ENCODE assay signal across 1 cellular context in the genomic region with DNA sequence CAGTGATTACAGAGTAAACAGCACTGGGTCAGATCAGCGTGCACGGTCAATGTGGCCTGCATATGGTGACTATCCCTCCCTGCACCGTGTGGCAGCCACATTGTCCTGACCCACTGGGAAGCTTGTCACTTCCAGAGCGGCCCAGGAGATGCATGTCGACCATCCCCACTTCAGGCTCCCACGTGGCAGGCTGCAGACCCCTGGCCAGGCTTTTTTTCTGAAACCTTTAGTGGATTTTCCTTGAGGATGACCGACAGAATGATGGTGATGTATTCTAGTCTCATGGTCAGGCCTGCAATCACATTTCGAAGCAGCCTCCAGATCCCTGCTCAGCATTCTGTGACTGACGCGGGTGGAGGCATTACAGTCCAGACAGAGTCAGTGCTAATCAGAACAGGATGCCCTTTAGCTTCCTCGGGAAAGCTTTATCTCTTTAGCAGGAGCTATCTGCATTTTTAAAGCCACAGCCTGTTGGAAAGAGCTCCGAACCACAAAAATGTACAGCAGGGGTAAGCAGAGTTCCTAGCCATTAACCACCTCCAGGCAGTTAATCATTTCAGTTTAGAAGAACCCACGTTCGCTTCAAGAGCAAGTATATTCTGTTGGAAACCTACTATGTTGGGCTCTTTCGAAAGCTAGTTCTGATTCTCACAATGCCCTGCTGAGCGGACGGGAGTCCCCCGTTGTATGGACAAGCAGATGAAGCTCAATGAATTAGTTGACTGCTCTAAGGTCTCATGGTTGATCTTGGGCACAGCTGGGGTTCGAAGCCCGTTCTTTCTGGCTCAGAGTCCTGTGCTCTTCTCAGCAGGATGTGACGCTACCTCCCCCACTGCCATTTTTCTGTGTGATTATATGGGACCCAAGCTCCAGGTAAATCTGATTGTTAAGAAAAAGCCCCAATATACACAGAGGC.
TF ChIP-seq lines count a peak whose summit lies in the region.

No MANE protein-coding gene starts in this region.

TF ChIP-seq in K562, 482 proteins besides CTCF, POLR2A, EP300 and RAD21 (continued from another document and continues in another):
- TF ChIP-seq, protein P1, sequence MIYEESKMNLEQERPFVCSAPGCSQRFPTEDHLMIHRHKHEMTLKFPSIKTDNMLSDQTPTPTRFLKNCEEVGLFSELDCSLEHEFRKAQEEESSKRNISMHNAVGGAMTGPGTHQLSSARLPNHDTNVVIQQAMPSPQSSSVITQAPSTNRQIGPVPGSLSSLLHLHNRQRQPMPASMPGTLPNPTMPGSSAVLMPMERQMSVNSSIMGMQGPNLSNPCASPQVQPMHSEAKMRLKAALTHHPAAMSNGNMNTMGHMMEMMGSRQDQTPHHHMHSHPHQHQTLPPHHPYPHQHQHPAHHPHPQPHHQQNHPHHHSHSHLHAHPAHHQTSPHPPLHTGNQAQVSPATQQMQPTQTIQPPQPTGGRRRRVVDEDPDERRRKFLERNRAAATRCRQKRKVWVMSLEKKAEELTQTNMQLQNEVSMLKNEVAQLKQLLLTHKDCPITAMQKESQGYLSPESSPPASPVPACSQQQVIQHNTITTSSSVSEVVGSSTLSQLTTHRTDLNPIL (CRISPR knock-in tag; IDR thresholded peaks at IDR 0.05): no peak
- TF ChIP-seq CBFA2T2 (conservative IDR thresholded peaks at IDR 0.05) (peak; percentile 70), EZH2 (IDR thresholded peaks at IDR 0.05; ENCODE audit: borderline replicate concordance, low read depth, low read length) (no peak), ZNF696 (CRISPR knock-in tag; conservative IDR thresholded peaks at IDR 0.05) (no peak), ZNF354B (CRISPR knock-in tag; IDR thresholded peaks at IDR 0.05) (no peak), HDAC8 (tag; IDR thresholded peaks at IDR 0.05) (no peak), CEBPB (tag; IDR thresholded peaks at IDR 0.05) (no peak), PHB (CRISPR knock-in tag; IDR thresholded peaks at IDR 0.05) (no peak), LEF1 (IDR thresholded peaks at IDR 0.05) (peak; percentile 40; the same call in 1 of the 2 replicates), ZSCAN29 (IDR thresholded peaks at IDR 0.05) (no peak), EGR1 (conservative IDR thresholded peaks at IDR 0.05) (no peak), FOXA1 (IDR thresholded peaks at IDR 0.05; ENCODE audit: borderline replicate concordance) (no peak), MAFF (IDR thresholded peaks at IDR 0.05; ENCODE audit: low read length) (peak; percentile 8; the same call in 1 of the 2 replicates), ATF7 (IDR thresholded peaks at IDR 0.05) (0 out of 2 replicates have a peak, but pooled peaks have one; percentile 55), ZNF583 (CRISPR knock-in tag; IDR thresholded peaks at IDR 0.05) (no peak), ZNF124 (CRISPR knock-in tag; IDR thresholded peaks at IDR 0.05) (no peak), MCM3 (IDR thresholded peaks at IDR 0.05) (no peak), PTTG1 (tag; IDR thresholded peaks at IDR 0.05; ENCODE audit: low read depth) (no peak), HMGN3 (IDR thresholded peaks at IDR 0.05; ENCODE audit: borderline replicate concordance, extremely low read depth, insufficient read length, low read depth, low read length) (no peak), RBM15 (IDR thresholded peaks at IDR 0.05; ENCODE audit: insufficient read depth, low read length) (no peak), SMAD4 (CRISPR knock-in tag; conservative IDR thresholded peaks at IDR 0.05) (peak; percentile 87; the same call in 1 of the 2 replicates), SREBF1 (IDR thresholded peaks at IDR 0.05; ENCODE audit: borderline replicate concordance, low read depth, low read length) (no peak), POU5F1 (IDR thresholded peaks at IDR 0.05; ENCODE audit: borderline replicate concordance, low read depth, low read length, partially characterized antibody) (no peak), DNMT1 (IDR thresholded peaks at IDR 0.05) (no peak), ZNF785 (CRISPR knock-in tag; IDR thresholded peaks at IDR 0.05) (no peak)
- TF ChIP-seq, protein P2, sequence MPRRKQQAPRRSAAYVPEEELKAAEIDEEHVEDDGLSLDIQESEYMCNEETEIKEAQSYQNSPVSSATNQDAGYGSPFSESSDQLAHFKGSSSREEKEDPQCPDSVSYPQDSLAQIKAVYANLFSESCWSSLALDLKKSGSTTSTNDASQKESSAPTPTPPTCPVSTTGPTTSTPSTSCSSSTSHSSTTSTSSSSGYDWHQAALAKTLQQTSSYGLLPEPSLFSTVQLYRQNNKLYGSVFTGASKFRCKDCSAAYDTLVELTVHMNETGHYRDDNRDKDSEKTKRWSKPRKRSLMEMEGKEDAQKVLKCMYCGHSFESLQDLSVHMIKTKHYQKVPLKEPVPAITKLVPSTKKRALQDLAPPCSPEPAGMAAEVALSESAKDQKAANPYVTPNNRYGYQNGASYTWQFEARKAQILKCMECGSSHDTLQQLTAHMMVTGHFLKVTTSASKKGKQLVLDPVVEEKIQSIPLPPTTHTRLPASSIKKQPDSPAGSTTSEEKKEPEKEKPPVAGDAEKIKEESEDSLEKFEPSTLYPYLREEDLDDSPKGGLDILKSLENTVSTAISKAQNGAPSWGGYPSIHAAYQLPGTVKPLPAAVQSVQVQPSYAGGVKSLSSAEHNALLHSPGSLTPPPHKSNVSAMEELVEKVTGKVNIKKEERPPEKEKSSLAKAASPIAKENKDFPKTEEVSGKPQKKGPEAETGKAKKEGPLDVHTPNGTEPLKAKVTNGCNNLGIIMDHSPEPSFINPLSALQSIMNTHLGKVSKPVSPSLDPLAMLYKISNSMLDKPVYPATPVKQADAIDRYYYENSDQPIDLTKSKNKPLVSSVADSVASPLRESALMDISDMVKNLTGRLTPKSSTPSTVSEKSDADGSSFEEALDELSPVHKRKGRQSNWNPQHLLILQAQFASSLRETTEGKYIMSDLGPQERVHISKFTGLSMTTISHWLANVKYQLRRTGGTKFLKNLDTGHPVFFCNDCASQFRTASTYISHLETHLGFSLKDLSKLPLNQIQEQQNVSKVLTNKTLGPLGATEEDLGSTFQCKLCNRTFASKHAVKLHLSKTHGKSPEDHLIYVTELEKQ (CRISPR knock-in tag; IDR thresholded peaks at IDR 0.05): no peak
- TF ChIP-seq, protein P3, sequence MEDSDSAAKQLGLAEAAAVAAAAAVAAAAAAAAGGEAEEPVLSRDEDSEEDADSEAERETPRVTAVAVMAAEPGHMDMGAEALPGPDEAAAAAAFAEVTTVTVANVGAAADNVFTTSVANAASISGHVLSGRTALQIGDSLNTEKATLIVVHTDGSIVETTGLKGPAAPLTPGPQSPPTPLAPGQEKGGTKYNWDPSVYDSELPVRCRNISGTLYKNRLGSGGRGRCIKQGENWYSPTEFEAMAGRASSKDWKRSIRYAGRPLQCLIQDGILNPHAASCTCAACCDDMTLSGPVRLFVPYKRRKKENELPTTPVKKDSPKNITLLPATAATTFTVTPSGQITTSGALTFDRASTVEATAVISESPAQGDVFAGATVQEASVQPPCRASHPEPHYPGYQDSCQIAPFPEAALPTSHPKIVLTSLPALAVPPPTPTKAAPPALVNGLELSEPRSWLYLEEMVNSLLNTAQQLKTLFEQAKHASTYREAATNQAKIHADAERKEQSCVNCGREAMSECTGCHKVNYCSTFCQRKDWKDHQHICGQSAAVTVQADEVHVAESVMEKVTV (CRISPR knock-in tag; IDR thresholded peaks at IDR 0.05): no peak
- TF ChIP-seq, protein P4, sequence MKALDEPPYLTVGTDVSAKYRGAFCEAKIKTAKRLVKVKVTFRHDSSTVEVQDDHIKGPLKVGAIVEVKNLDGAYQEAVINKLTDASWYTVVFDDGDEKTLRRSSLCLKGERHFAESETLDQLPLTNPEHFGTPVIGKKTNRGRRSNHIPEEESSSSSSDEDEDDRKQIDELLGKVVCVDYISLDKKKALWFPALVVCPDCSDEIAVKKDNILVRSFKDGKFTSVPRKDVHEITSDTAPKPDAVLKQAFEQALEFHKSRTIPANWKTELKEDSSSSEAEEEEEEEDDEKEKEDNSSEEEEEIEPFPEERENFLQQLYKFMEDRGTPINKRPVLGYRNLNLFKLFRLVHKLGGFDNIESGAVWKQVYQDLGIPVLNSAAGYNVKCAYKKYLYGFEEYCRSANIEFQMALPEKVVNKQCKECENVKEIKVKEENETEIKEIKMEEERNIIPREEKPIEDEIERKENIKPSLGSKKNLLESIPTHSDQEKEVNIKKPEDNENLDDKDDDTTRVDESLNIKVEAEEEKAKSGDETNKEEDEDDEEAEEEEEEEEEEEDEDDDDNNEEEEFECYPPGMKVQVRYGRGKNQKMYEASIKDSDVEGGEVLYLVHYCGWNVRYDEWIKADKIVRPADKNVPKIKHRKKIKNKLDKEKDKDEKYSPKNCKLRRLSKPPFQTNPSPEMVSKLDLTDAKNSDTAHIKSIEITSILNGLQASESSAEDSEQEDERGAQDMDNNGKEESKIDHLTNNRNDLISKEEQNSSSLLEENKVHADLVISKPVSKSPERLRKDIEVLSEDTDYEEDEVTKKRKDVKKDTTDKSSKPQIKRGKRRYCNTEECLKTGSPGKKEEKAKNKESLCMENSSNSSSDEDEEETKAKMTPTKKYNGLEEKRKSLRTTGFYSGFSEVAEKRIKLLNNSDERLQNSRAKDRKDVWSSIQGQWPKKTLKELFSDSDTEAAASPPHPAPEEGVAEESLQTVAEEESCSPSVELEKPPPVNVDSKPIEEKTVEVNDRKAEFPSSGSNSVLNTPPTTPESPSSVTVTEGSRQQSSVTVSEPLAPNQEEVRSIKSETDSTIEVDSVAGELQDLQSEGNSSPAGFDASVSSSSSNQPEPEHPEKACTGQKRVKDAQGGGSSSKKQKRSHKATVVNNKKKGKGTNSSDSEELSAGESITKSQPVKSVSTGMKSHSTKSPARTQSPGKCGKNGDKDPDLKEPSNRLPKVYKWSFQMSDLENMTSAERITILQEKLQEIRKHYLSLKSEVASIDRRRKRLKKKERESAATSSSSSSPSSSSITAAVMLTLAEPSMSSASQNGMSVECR (CRISPR knock-in tag; IDR thresholded peaks at IDR 0.05): no peak
- TF ChIP-seq, protein P5, sequence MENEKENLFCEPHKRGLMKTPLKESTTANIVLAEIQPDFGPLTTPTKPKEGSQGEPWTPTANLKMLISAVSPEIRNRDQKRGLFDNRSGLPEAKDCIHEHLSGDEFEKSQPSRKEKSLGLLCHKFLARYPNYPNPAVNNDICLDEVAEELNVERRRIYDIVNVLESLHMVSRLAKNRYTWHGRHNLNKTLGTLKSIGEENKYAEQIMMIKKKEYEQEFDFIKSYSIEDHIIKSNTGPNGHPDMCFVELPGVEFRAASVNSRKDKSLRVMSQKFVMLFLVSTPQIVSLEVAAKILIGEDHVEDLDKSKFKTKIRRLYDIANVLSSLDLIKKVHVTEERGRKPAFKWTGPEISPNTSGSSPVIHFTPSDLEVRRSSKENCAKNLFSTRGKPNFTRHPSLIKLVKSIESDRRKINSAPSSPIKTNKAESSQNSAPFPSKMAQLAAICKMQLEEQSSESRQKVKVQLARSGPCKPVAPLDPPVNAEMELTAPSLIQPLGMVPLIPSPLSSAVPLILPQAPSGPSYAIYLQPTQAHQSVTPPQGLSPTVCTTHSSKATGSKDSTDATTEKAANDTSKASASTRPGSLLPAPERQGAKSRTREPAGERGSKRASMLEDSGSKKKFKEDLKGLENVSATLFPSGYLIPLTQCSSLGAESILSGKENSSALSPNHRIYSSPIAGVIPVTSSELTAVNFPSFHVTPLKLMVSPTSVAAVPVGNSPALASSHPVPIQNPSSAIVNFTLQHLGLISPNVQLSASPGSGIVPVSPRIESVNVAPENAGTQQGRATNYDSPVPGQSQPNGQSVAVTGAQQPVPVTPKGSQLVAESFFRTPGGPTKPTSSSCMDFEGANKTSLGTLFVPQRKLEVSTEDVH (IDR thresholded peaks at IDR 0.05; ENCODE audit: low read depth, partially characterized antibody): no peak
- TF ChIP-seq, protein P6, sequence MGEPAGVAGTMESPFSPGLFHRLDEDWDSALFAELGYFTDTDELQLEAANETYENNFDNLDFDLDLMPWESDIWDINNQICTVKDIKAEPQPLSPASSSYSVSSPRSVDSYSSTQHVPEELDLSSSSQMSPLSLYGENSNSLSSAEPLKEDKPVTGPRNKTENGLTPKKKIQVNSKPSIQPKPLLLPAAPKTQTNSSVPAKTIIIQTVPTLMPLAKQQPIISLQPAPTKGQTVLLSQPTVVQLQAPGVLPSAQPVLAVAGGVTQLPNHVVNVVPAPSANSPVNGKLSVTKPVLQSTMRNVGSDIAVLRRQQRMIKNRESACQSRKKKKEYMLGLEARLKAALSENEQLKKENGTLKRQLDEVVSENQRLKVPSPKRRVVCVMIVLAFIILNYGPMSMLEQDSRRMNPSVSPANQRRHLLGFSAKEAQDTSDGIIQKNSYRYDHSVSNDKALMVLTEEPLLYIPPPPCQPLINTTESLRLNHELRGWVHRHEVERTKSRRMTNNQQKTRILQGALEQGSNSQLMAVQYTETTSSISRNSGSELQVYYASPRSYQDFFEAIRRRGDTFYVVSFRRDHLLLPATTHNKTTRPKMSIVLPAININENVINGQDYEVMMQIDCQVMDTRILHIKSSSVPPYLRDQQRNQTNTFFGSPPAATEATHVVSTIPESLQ (CRISPR knock-in tag; IDR thresholded peaks at IDR 0.05): no peak
- TF ChIP-seq, protein P7, sequence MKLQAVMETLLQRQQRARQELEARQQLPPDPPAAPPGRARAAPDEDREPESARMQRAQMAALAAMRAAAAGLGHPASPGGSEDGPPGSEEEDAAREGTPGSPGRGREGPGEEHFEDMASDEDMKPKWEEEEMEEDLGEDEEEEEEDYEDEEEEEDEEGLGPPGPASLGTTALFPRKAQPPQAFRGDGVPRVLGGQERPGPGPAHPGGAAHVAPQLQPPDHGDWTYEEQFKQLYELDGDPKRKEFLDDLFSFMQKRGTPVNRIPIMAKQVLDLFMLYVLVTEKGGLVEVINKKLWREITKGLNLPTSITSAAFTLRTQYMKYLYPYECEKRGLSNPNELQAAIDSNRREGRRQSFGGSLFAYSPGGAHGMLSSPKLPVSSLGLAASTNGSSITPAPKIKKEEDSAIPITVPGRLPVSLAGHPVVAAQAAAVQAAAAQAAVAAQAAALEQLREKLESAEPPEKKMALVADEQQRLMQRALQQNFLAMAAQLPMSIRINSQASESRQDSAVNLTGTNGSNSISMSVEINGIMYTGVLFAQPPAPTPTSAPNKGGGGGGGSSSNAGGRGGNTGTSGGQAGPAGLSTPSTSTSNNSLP (IDR thresholded peaks at IDR 0.05; ENCODE audit: borderline replicate concordance, low read depth, low read length): 0 out of 2 replicates have a peak, but pooled peaks have one; percentile 8
- TF ChIP-seq, protein P8, sequence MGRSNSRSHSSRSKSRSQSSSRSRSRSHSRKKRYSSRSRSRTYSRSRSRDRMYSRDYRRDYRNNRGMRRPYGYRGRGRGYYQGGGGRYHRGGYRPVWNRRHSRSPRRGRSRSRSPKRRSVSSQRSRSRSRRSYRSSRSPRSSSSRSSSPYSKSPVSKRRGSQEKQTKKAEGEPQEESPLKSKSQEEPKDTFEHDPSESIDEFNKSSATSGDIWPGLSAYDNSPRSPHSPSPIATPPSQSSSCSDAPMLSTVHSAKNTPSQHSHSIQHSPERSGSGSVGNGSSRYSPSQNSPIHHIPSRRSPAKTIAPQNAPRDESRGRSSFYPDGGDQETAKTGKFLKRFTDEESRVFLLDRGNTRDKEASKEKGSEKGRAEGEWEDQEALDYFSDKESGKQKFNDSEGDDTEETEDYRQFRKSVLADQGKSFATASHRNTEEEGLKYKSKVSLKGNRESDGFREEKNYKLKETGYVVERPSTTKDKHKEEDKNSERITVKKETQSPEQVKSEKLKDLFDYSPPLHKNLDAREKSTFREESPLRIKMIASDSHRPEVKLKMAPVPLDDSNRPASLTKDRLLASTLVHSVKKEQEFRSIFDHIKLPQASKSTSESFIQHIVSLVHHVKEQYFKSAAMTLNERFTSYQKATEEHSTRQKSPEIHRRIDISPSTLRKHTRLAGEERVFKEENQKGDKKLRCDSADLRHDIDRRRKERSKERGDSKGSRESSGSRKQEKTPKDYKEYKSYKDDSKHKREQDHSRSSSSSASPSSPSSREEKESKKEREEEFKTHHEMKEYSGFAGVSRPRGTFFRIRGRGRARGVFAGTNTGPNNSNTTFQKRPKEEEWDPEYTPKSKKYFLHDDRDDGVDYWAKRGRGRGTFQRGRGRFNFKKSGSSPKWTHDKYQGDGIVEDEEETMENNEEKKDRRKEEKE (IDR thresholded peaks at IDR 0.05; ENCODE audit: borderline replicate concordance in 1 of 2, control insufficient read depth in 1 of 2, low read depth in 2 of 2, low read length in 1 of 2): no peak
